Comparison of ENCODE assay signal across 9 cellular contexts in the genomic region with DNA sequence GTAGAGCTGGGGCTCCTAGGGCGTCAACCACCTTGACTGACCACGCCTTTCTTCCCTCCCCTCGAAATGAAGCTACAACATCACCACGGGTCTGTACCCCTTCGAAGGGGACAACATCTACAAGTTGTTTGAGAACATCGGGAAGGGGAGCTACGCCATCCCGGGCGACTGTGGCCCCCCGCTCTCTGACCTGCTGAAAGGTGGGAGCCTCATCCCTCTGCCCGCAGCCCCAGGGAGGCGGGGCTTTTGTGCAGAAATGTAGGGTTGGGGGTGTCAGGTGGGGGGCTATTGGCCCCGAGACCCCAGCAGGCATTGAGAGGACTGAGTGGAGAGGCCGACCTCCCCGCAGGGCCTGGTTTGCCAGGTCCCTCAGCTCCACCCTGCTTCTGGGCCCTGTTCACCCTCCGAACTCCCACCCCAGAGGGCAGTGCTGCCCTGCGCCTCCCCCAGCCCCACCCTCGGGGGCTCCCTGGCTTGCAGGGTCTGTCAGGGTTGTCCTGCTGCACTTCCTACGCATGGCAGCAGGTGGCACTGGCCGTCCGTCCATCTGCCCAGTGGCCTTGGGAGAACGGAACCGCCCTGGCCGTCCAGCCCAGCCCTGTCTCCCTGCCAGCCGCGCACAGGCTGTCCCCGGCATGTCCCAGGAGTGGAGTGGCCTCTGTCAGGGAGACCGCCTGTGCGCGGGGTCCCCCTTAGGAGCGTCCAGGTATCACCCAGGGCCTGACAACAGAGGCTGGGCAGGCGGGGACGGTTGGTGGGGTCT. TPM values are rescaled to one million over a fixed set of nuclear protein-coding genes. Genes with fewer than 3 reads are reported as not detected.
A peak's percentile ranks its signal among the peaks of the same experiment; 100 is the strongest.
DNase-seq lines count a peak whose midpoint lies in the region; ATAC-seq, FAIRE-seq and TF ChIP-seq lines count a peak whose summit lies in the region.
"Had no signal": no experiment of that assay in that cellular context is flagged by ENCODE, and none has a peak within 500 bp of the region (broad histone marks: within the 10 kb centered on the region; RNA-seq: fewer than 3 reads in every experiment).

No MANE protein-coding gene starts in this region.

- ATAC-seq in foreskin keratinocyte (no peak), pancreas (peak; percentile 76 to 89 (median 84)), GM18511 (IDR thresholded peaks at IDR 0.05; ENCODE audit: unreplicated experiment) (no peak)

- no peaks in the 10 kb centered on the region for H3K9me3 ChIP-seq in pancreas

- no peak for FAIRE-seq in pancreas (lab: Jason Lieb, UNC)

- in situ Hi-C loops in G401 (cut with HindIII; ENCODE audit: low sequenced_read_pairs): no loop called here

- H3K4me3 ChIP-seq in pancreas: no peak overlapping the region

- WGBS in pancreas, 2 donors: 47 to 52% methylated on average over 33 of the region's 33 CpGs

- no peak overlapping the region for H3K27ac ChIP-seq in foreskin keratinocyte
- no peak overlapping the region for H3K27ac ChIP-seq in pancreas

- peaks cover 0 to 20% (median 8%) of the 10 kb centered on the region in 3 donors for H3K36me3 ChIP-seq in pancreas

- H3K27me3 ChIP-seq in foreskin keratinocyte (no peaks in the 10 kb centered on the region), pancreas (no peaks in the 10 kb centered on the region)

- peaks cover 3% of the 10 kb centered on the region for H3K4me1 ChIP-seq in foreskin keratinocyte
- H3K4me1 ChIP-seq in pancreas: peaks cover 0 to 5% (median 4%) of the 10 kb centered on the region in 3 donors

- TF ChIP-seq CTCF in foreskin keratinocyte (conservative IDR thresholded peaks at IDR 0.05) (peak; percentile 57), pancreas (IDR thresholded peaks at IDR 0.05) (peak; percentile 55 to 78 (median 71))

- DNase-seq in G401 (ENCODE audit: low spot score): peak; percentile 86
- DNase-seq in SK-N-DZ (ENCODE audit: low spot score): peak; percentile 54
- no peak for DNase-seq in foreskin keratinocyte
- peak in 5 of 6 donors; percentile 71 to 94 (median 86) for DNase-seq in pancreas
- no peak for DNase-seq in effector CD8-positive, alpha-beta T cell (lab: John Stamatoyannopoulos, UW)
- no peak for DNase-seq in central memory CD4-positive, alpha-beta T cell
- DNase-seq in NCI-H187 (lab: John Stamatoyannopoulos, UW): no peak
- DNase-seq: SW 1271 had no signal

- intact Hi-C loops in pancreas (cut with DNase I): no loop called here

RNA-seq across cellular contexts. Expression of a gene that starts 15.7 kb away (rescaled TPM):
- 83.6 and 94.8 TPM in 2 replicates for total RNA-seq in G401 (2014; rRNA removed; shearing (Covaris generic))
- 50.7 and 52.4 TPM in 2 replicates for polyA plus RNA-seq in SK-N-DZ (2014; cell fraction: cytosol; rRNA removed)
- polyA plus RNA-seq in SK-N-DZ (2014; cell fraction: nucleus; rRNA removed): 166 and 188 TPM in 2 replicates
- 64.9 and 66.1 TPM in 2 replicates for total RNA-seq in foreskin keratinocyte
- 46.9 and 47.1 TPM in 2 replicates for polyA plus RNA-seq in foreskin keratinocyte
- 10 to 100 TPM; 20.1 to 38.6 (median 23.4) TPM for total RNA-seq in pancreas
- polyA plus RNA-seq in pancreas: 10 to 100 TPM; 43.6 to 62.2 TPM

RNA-seq across cellular contexts. Expression of a gene that starts 16.5 kb away (rescaled TPM):
- total RNA-seq in G401 (2014; rRNA removed; shearing (Covaris generic)): 3.6 and 5.6 TPM in 2 replicates
- polyA plus RNA-seq in SK-N-DZ (2014; cell fraction: cytosol; rRNA removed): 12.3 and 24.2 TPM in 2 replicates
- 44.5 and 49.5 TPM in 2 replicates for polyA plus RNA-seq in SK-N-DZ (2014; cell fraction: nucleus; rRNA removed)
- total RNA-seq in foreskin keratinocyte: 3.0 and 3.1 TPM in 2 replicates
- polyA plus RNA-seq in foreskin keratinocyte: 2.4 TPM in 2 replicates
- 1 to 10 TPM in 1 of 6 donors, under 1 TPM in 5; 0.16 to 1.1 (median 0.51) TPM for total RNA-seq in pancreas
- 1 to 10 TPM; 2.0 to 2.6 TPM for polyA plus RNA-seq in pancreas

RNA-seq across cellular contexts. Expression of a gene that starts 20.2 kb away (rescaled TPM):
- total RNA-seq in G401 (2014; rRNA removed; shearing (Covaris generic)): 61.3 and 98.5 TPM in 2 replicates
- 69.7 and 75.2 TPM in 2 replicates for polyA plus RNA-seq in SK-N-DZ (2014; cell fraction: cytosol; rRNA removed)
- 50.9 and 102 TPM in 2 replicates for polyA plus RNA-seq in SK-N-DZ (2014; cell fraction: nucleus; rRNA removed)
- total RNA-seq in foreskin keratinocyte (133 and 135 TPM in 2 replicates), pancreas (100 to 1,000 TPM in 5 of 6 donors, 10 to 100 TPM in 1; 97.3 to 192 (median 149) TPM)
- polyA plus RNA-seq in foreskin keratinocyte (244 and 259 TPM in 2 replicates), pancreas (100 to 1,000 TPM; 173 to 515 TPM)

RNA-seq across cellular contexts. Expression of a gene that starts 27.1 kb away (rescaled TPM):
- total RNA-seq in G401 (2014; rRNA removed; shearing (Covaris generic)): 14.0 and 17.5 TPM in 2 replicates
- polyA plus RNA-seq in SK-N-DZ (2014; cell fraction: cytosol; rRNA removed): 23.3 and 31.3 TPM in 2 replicates
- 74.4 and 125 TPM in 2 replicates for polyA plus RNA-seq in SK-N-DZ (2014; cell fraction: nucleus; rRNA removed)
- total RNA-seq in foreskin keratinocyte: 21.3 and 24.4 TPM in 2 replicates
- polyA plus RNA-seq in foreskin keratinocyte: 16.6 and 17.7 TPM in 2 replicates
- total RNA-seq in pancreas: 10 to 100 TPM; 32.1 to 78.0 (median 49.1) TPM
- 10 to 100 TPM; 36.6 to 49.1 TPM for polyA plus RNA-seq in pancreas

RNA-seq across cellular contexts. Expression of a gene that starts 47.3 kb away (rescaled TPM):
- total RNA-seq in G401 (2014; rRNA removed; shearing (Covaris generic)): 22.3 and 25.1 TPM in 2 replicates
- polyA plus RNA-seq in SK-N-DZ (2014; cell fraction: cytosol; rRNA removed): 13.2 and 16.1 TPM in 2 replicates
- polyA plus RNA-seq in SK-N-DZ (2014; cell fraction: nucleus; rRNA removed): 48.3 and 48.4 TPM in 2 replicates
- total RNA-seq in foreskin keratinocyte (31.9 and 32.2 TPM in 2 replicates), pancreas (10 to 100 TPM; 16.8 to 43.7 (median 23.9) TPM)
- polyA plus RNA-seq in foreskin keratinocyte (18.2 and 18.3 TPM in 2 replicates), pancreas (10 to 100 TPM; 36.4 to 53.9 TPM)

Comparison
In these comparisons a context has a peak if more than half of its experiments do, and no peak if none do; other contexts are left out.
1. DNase-seq: peak in G401 (single experiment), SK-N-DZ (single experiment) and pancreas (5 of 6); none in foreskin keratinocyte (0 of 2), effector CD8-positive, alpha-beta T cell (single experiment), central memory CD4-positive, alpha-beta T cell (single experiment) and NCI-H187 (0 of 2).
2. ATAC-seq: peak in pancreas (4 of 4); none in foreskin keratinocyte (single experiment) and GM18511 (single experiment).